15 cellular contexts compared by ENCODE assay signal in the genomic region with DNA sequence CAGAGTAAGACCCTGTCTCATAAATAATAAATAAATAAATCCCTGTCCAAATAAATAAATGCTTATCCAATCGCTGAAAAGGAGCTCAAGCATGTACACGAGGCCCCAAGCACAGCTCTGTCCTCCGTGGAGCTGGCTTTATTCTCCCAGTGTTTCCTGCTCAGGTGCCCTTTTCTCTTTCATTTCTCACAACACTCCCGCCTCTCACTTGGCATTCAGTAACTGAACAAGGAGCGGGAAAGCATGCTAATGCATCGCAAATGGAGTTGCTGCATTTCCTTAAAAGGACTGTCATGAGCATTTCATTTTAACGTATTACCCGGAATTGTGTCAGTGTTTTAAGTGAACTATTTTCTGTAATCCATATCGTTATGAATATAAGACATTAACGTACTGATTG.
"Had no signal": no experiment of that assay in that cellular context is flagged by ENCODE, and none has a peak within 500 bp of the region (broad histone marks: within the 10 kb centered on the region; RNA-seq: fewer than 3 reads in every experiment).

No MANE protein-coding gene starts in this region.

- H3K27ac ChIP-seq: foreskin keratinocyte, stomach had no signal

- H3K27me3 Mint-ChIP-seq: naive B cell had no signal

- H3K9me3 Mint-ChIP-seq: effector memory CD8-positive, alpha-beta T cell; nephron had no signal

- H3K27ac Mint-ChIP-seq: effector memory CD8-positive, alpha-beta T cell; nephron had no signal

- H3K36me3 ChIP-seq: stomach had no signal

- H3K27me3 ChIP-seq: foreskin keratinocyte, stomach had no signal

- H3K4me1 ChIP-seq: foreskin keratinocyte, stomach had no signal

- ATAC-seq: effector memory CD8-positive, alpha-beta T cell; foreskin keratinocyte; left colon; left ventricle myocardium superior; sciatic nerve had no signal

- H3K4me3 Mint-ChIP-seq: effector memory CD8-positive, alpha-beta T cell; naive B cell; nephron had no signal

- DNase-seq: effector memory CD8-positive, alpha-beta T cell; foreskin keratinocyte; left colon; left ventricle myocardium superior; mesenchymal stem cell; naive B cell; posterior cingulate gyrus; stimulated activated CD4-positive, alpha-beta T cell treated with anti-CD3 and anti-CD28 coated beads, Interleukin-2, amount 100 ng/mL, for 24 hours; stimulated activated naive CD4-positive, alpha-beta T cell; stomach; substantia nigra; trophoblast cell had no signal

- H3K4me3 ChIP-seq: lung, stomach had no signal
